ENCODE assay signal across 14 cellular contexts in the genomic region with DNA sequence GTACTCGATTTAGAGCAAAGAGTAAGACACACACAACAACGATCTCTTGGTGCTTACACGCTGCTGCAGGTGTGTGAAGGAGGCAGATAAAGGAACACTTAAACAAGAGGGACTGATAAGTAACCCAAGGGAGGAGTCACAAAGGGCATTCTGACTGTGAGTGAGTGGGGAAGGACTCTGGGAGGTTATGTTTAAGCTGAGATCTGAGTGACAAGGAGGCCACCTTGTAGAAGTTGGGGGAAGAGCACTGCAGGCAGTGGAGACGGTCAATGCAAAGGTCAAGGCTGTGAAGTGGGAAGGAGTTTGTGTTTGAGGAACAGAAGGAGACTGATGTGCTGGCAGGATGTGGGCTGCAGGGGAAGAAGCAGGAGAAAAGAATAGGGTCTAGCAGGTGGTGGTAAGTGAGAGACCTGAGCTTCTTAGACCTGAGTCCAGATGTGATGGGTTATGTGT.
DNase-seq lines count a peak whose midpoint lies in the region; ATAC-seq and TF ChIP-seq lines count a peak whose summit lies in the region.
"Had no signal": no experiment of that assay in that cellular context is flagged by ENCODE, and none has a peak within 500 bp of the region (broad histone marks: within the 10 kb centered on the region; RNA-seq: fewer than 3 reads in every experiment).

No MANE protein-coding gene starts in this region.

- H3K27ac ChIP-seq in breast epithelium (peak overlapping the region; percentile 38 to 50), mammary epithelial cell (ENCODE audit: insufficient read depth, low read depth, low read length) (no peak overlapping the region), urinary bladder (ENCODE audit: low read depth) (peak overlapping the region; percentile 54)
- no peak overlapping the region for H3K27ac ChIP-seq in effector memory CD4-positive, alpha-beta T cell (ENCODE audit: insufficient read depth, low read length, poor library complexity, severe bottlenecking)
- H3K27ac ChIP-seq: foreskin keratinocyte, SJSA1 had no signal

- POLR2A ChIA-PET in naive thymus-derived CD8-positive, alpha-beta T cell (lab: Charles Lee): interaction anchor here (0.5 kb wide), 1 partner anchor 60 kb away, joined by 3 read pairs; no protein-coding TSS in a partner anchor

- CTCF ChIA-PET in mammary epithelial cell (lab: Charles Lee; ENCODE audit: low non-redundant PET): no interaction called here

- no peak overlapping the region for H3K9ac ChIP-seq in mammary epithelial cell (ENCODE audit: insufficient read depth, low read length)

- dilution Hi-C loops in mammary epithelial cell (cut with HindIII; ENCODE audit: low sequenced_read_pairs): no loop called here

- peaks cover 18% of the 10 kb centered on the region for H3K36me3 Mint-ChIP-seq in activated T-helper 1 cell treated with anti-CD3 and anti-CD28 coated beads, Interleukin-12 subunit alpha, Interleukin-12 subunit beta, Interleukin-2, Interleukin-4 antibody, amounts not matched to agents 30 ng/mL and 10 ng/mL and 1 ng/mL, durations not matched to agents 14 hours and 24 hours and 36 hours (ENCODE audit: low read depth)
- peaks cover 5 to 11% (median 6%) of the 10 kb centered on the region in 3 donors for H3K36me3 Mint-ChIP-seq in naive thymus-derived CD8-positive, alpha-beta T cell

- no peak overlapping the region for H3K4me3 Mint-ChIP-seq in activated T-helper 1 cell treated with anti-CD3 and anti-CD28 coated beads, Interleukin-12 subunit alpha, Interleukin-12 subunit beta, Interleukin-2, Interleukin-4 antibody, amounts not matched to agents 30 ng/mL and 10 ng/mL and 1 ng/mL, durations not matched to agents 14 hours and 24 hours and 36 hours
- no peak overlapping the region for H3K4me3 Mint-ChIP-seq in naive thymus-derived CD8-positive, alpha-beta T cell
- H3K4me3 Mint-ChIP-seq: activated naive CD4-positive, alpha-beta T cell treated with anti-CD3 and anti-CD28 coated beads, Interleukin-2, amount 50 U/mL, for 24 hours had no signal

- peak overlapping the region; percentile 16 for H3K27ac Mint-ChIP-seq in activated T-helper 1 cell treated with anti-CD3 and anti-CD28 coated beads, Interleukin-12 subunit alpha, Interleukin-12 subunit beta, Interleukin-2, Interleukin-4 antibody, amounts not matched to agents 30 ng/mL and 10 ng/mL and 1 ng/mL, durations not matched to agents 14 hours and 24 hours and 36 hours
- H3K27ac Mint-ChIP-seq in naive thymus-derived CD8-positive, alpha-beta T cell: peak overlapping the region in 6 of 10 donors; percentile 3 to 76 (median 37)
- H3K27ac Mint-ChIP-seq: activated naive CD4-positive, alpha-beta T cell treated with anti-CD3 and anti-CD28 coated beads, Interleukin-2, amount 50 U/mL, for 24 hours had no signal

- peaks cover 52% of the 10 kb centered on the region for H3K79me2 ChIP-seq in mammary epithelial cell (ENCODE audit: insufficient read depth, low read length)

- BruUV-seq in mammary epithelial cell (replicated peaks; lab: Mats Ljungman, UMichigan): no TSS peak

- H3K9me3 Mint-ChIP-seq in activated T-helper 1 cell treated with anti-CD3 and anti-CD28 coated beads, Interleukin-12 subunit alpha, Interleukin-12 subunit beta, Interleukin-2, Interleukin-4 antibody, amounts not matched to agents 30 ng/mL and 10 ng/mL and 1 ng/mL, durations not matched to agents 14 hours and 24 hours and 36 hours: no peaks in the 10 kb centered on the region
- H3K9me3 Mint-ChIP-seq in naive thymus-derived CD8-positive, alpha-beta T cell: no peaks in the 10 kb centered on the region
- H3K9me3 Mint-ChIP-seq: activated naive CD4-positive, alpha-beta T cell treated with anti-CD3 and anti-CD28 coated beads, Interleukin-2, amount 50 U/mL, for 24 hours had no signal

- H3K9me3 ChIP-seq in breast epithelium (no peaks in the 10 kb centered on the region), mammary epithelial cell (replicated peaks; ENCODE audit: insufficient read depth, low read length) (no peaks in the 10 kb centered on the region), MG63 (no peaks in the 10 kb centered on the region)
- H3K9me3 ChIP-seq in effector memory CD4-positive, alpha-beta T cell (ENCODE audit: control insufficient read depth, low read length): no peaks in the 10 kb centered on the region
- H3K9me3 ChIP-seq: SJSA1 had no signal

- H3K27me3 ChIP-seq in breast epithelium: no peaks in the 10 kb centered on the region
- H3K27me3 ChIP-seq in mammary epithelial cell (ENCODE audit: insufficient read depth, low read length): no peaks in the 10 kb centered on the region
- no peaks in the 10 kb centered on the region for H3K27me3 ChIP-seq in MG63
- H3K27me3 ChIP-seq in effector memory CD4-positive, alpha-beta T cell (replicated peaks; ENCODE audit: control insufficient read depth, insufficient read depth, low read length, poor library complexity, severe bottlenecking): no peaks in the 10 kb centered on the region
- H3K27me3 ChIP-seq: foreskin keratinocyte, SJSA1 had no signal

- whole genome bisulfite sequencing in mammary epithelial cell (ENCODE audit: low coverage, missing lambda C conversion rate): 98% methylated on average over 4 of the region's 4 CpGs
- 58% methylated on average over 4 of the region's 4 CpGs for WGBS in urinary bladder

- in situ Hi-C loops in mammary epithelial cell (cut with MboI; ENCODE audit: low sequenced_read_pairs in 2 of 2): no loop called here

- peaks cover 17% of the 10 kb centered on the region for H3K4me1 Mint-ChIP-seq in activated T-helper 1 cell treated with anti-CD3 and anti-CD28 coated beads, Interleukin-12 subunit alpha, Interleukin-12 subunit beta, Interleukin-2, Interleukin-4 antibody, amounts not matched to agents 30 ng/mL and 10 ng/mL and 1 ng/mL, durations not matched to agents 14 hours and 24 hours and 36 hours (ENCODE audit: low read depth)
- H3K4me1 Mint-ChIP-seq in naive thymus-derived CD8-positive, alpha-beta T cell: peaks cover 14 to 38% (median 29%) of the 10 kb centered on the region in 4 donors

- H3K36me3 ChIP-seq in breast epithelium (no peaks in the 10 kb centered on the region), mammary epithelial cell (ENCODE audit: insufficient read depth, low read length) (no peaks in the 10 kb centered on the region), urinary bladder (ENCODE audit: insufficient read depth) (no peaks in the 10 kb centered on the region), MG63 (peaks cover 21% of the 10 kb centered on the region)
- peaks cover 3% of the 10 kb centered on the region for H3K36me3 ChIP-seq in effector memory CD4-positive, alpha-beta T cell (ENCODE audit: control insufficient read depth, insufficient read depth, low read length)

- H3K4me2 ChIP-seq in mammary epithelial cell (ENCODE audit: insufficient read depth, low read depth, low read length): no peak overlapping the region

- intact Hi-C loops in breast epithelium (cut with DNase I; ENCODE audit: low total_unique reads): no loop called here
- intact Hi-C loops in mammary epithelial cell (cut with micrococcal nuclease): no loop called here
- intact Hi-C loops in activated T-helper 1 cell treated with anti-CD3 and anti-CD28 coated beads, Interleukin-12 subunit alpha, Interleukin-12 subunit beta, Interleukin-2, Interleukin-4 antibody, amounts not matched to agents 30 ng/mL and 10 ng/mL and 1 ng/mL, durations not matched to agents 14 hours and 24 hours and 36 hours (cut with micrococcal nuclease): no loop called here

- no peak for TF ChIP-seq POLR2A in breast epithelium (IDR thresholded peaks at IDR 0.05)

- H4K20me1 ChIP-seq in mammary epithelial cell (ENCODE audit: insufficient read depth, low read length): no peaks in the 10 kb centered on the region

- H3K4me3 ChIP-seq in breast epithelium (no peak overlapping the region), mammary epithelial cell (replicated peaks in 1 of 3; ENCODE audit: insufficient read depth in 1 of 3, low read depth in 2 of 3, low read length in 3 of 3) (no peak overlapping the region), urinary bladder (ENCODE audit: low read depth, low read length) (no peak overlapping the region), MG63 (no peak overlapping the region)
- H3K4me3 ChIP-seq in effector memory CD4-positive, alpha-beta T cell (ENCODE audit: insufficient read depth, low read depth, low read length, poor library complexity, severe bottlenecking): no peak overlapping the region
- H3K4me3 ChIP-seq: SJSA1 had no signal

- DNase-seq in breast epithelium (ENCODE audit: low spot score in 2 of 2): no peak
- DNase-seq in mammary epithelial cell: no peak
- DNase-seq in activated T-helper 1 cell treated with anti-CD3 and anti-CD28 coated beads, Interleukin-12 subunit alpha, Interleukin-12 subunit beta, Interleukin-2, Interleukin-4 antibody, amounts not matched to agents 30 ng/mL and 10 ng/mL and 1 ng/mL, durations not matched to agents 14 hours and 24 hours and 36 hours (ENCODE audit: low spot score): no peak
- DNase-seq in naive thymus-derived CD8-positive, alpha-beta T cell: no peak
- no peak for DNase-seq in EL
- no peak for DNase-seq in MG63
- DNase-seq in effector memory CD4-positive, alpha-beta T cell: no peak
- DNase-seq: foreskin keratinocyte; NCI-H1105 treated with DMSO at 0.1 percent for 48 hours; NCI-H69; stimulated activated CD4-positive, alpha-beta T cell treated with anti-CD3 and anti-CD28 coated beads, Interleukin-4, amount 100 ng/mL, for 1 hour had no signal

- ATAC-seq in naive thymus-derived CD8-positive, alpha-beta T cell: peak in 1 of 2 donors; percentile 23
- ATAC-seq: foreskin keratinocyte had no signal

- no peaks in the 10 kb centered on the region for H3K4me1 ChIP-seq in breast epithelium
- peaks cover 11% of the 10 kb centered on the region for H3K4me1 ChIP-seq in mammary epithelial cell (ENCODE audit: insufficient read depth, low read length)
- peaks cover 2% of the 10 kb centered on the region for H3K4me1 ChIP-seq in urinary bladder (ENCODE audit: insufficient read depth)
- no peaks in the 10 kb centered on the region for H3K4me1 ChIP-seq in effector memory CD4-positive, alpha-beta T cell (ENCODE audit: control insufficient read depth, insufficient read depth, low read length, poor library complexity, severe bottlenecking)
- H3K4me1 ChIP-seq: foreskin keratinocyte had no signal

- no peaks in the 10 kb centered on the region for H3K27me3 Mint-ChIP-seq in activated T-helper 1 cell treated with anti-CD3 and anti-CD28 coated beads, Interleukin-12 subunit alpha, Interleukin-12 subunit beta, Interleukin-2, Interleukin-4 antibody, amounts not matched to agents 30 ng/mL and 10 ng/mL and 1 ng/mL, durations not matched to agents 14 hours and 24 hours and 36 hours (ENCODE audit: insufficient read depth)
- H3K27me3 Mint-ChIP-seq in naive thymus-derived CD8-positive, alpha-beta T cell: no peaks in the 10 kb centered on the region
- H3K27me3 Mint-ChIP-seq: activated naive CD4-positive, alpha-beta T cell treated with anti-CD3 and anti-CD28 coated beads, Interleukin-2, amount 50 U/mL, for 24 hours had no signal

- H2AFZ ChIP-seq in mammary epithelial cell (ENCODE audit: low read depth, low read length): no peak overlapping the region

- TF ChIP-seq CTCF in breast epithelium (IDR thresholded peaks at IDR 0.05) (no peak), mammary epithelial cell (conservative IDR thresholded peaks at IDR 0.05 in 1 of 2, IDR thresholded peaks at IDR 0.05 in 1 of 2; ENCODE audit: extremely low read depth in 1 of 2, insufficient read depth in 1 of 2, low read depth in 1 of 2, low read length in 2 of 2) (no peak)

Comparison
In these comparisons a context has a peak if more than half of its experiments do, and no peak if none do; other contexts are left out.
1. H3K27ac ChIP-seq: peak in breast epithelium (2 of 2) and urinary bladder (single experiment); none in mammary epithelial cell (single experiment) and effector memory CD4-positive, alpha-beta T cell (single experiment).